Comparison of ENCODE assay signal across 12 cellular contexts in the genomic region with DNA sequence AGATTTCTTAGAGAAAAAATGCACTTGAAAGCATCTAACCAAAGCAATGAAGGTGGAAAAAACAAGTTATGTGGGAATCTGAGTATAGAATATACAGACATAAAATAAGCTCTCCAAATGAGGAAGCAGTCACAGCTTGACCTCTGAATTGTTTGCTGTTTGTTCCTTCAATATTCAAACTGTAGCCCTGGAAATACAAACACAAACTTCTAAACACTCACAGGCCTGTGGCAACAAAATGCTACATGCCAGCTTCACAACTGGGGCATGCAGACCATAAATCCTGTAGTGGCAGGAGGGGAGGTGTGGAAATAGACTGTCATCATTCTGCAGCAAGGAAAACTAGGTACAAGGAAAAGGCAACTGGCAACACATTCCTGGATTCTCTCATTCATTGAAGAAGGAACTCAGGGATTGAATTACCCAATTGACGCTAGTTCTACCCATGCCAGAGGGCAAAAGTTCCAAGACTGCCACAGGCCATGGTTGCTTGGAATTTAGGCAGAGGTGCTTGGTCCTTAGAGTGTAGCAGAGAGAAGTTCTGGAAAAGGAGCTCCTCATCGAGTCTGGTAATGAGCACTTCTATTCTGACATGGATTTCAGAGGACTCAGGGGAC.
DNase-seq lines count a peak whose midpoint lies in the region; ATAC-seq, FAIRE-seq and TF ChIP-seq lines count a peak whose summit lies in the region.
"Had no signal": no experiment of that assay in that cellular context is flagged by ENCODE, and none has a peak within 500 bp of the region (broad histone marks: within the 10 kb centered on the region; RNA-seq: fewer than 3 reads in every experiment).

No MANE protein-coding gene starts in this region.

- FAIRE-seq in H1 (lab: Jason Lieb, UNC), result no peak
- FAIRE-seq: GM18507 had no signal

- H3K27me3 ChIP-seq in H1 (replicated peaks in 1 of 4; ENCODE audit: control insufficient read depth in 3 of 4, extremely low read depth in 1 of 4, insufficient read depth in 3 of 4, low read length in 3 of 4), result no peaks in the 10 kb centered on the region
- H3K27me3 ChIP-seq: neural progenitor cell had no signal

- no peak overlapping the region for H4K8ac ChIP-seq in H1 (ENCODE audit: extremely low read depth, insufficient read depth, low read length)

- POLR2A ChIA-PET in H1 (lab: Charles Lee; ENCODE audit: partially characterized antibody), result interaction anchor here (1.3 kb wide), 1 partner anchor 19 kb away, joined by 3 read pairs; no protein-coding TSS in a partner anchor

- no peak overlapping the region for H3K14ac ChIP-seq in H1 (ENCODE audit: insufficient read length)

- no peak overlapping the region for H2BK5ac ChIP-seq in H1 (ENCODE audit: low read depth, low read length)

- H2BK15ac ChIP-seq in H1 (ENCODE audit: low read length), result no peak overlapping the region

- H2AK5ac ChIP-seq in H1 (ENCODE audit: low read depth, low read length), result no peak overlapping the region

- no peak overlapping the region for H3K56ac ChIP-seq in H1 (replicated peaks; ENCODE audit: insufficient read length, low read depth, low read length)

- no peaks in the 10 kb centered on the region for H3K9me3 ChIP-seq in H1 (ENCODE audit: insufficient read depth in 2 of 2, low read depth in 1 of 2, low read length in 1 of 2)

- no peaks in the 10 kb centered on the region for H4K20me1 ChIP-seq in H1 (replicated peaks in 1 of 2; ENCODE audit: control insufficient read depth in 1 of 2, insufficient read depth in 2 of 2, low read length in 2 of 2)

- peak; percentile 2 for DNase-seq in AG08395 (ENCODE audit: low spot score)
- DNase-seq in LHCN-M2 (ENCODE audit: low read depth), result peak; percentile 66
- DNase-seq in H1 (ENCODE audit: low read depth in 1 of 2, low spot score in 2 of 2), result no peak
- DNase-seq in myocyte (ENCODE audit: low read depth), result peak; percentile 71
- no peak for DNase-seq in activated CD4-positive, CD25-positive, alpha-beta regulatory T cell (lab: John Stamatoyannopoulos, UW)
- no peak for DNase-seq in NCI-H187 treated with DMSO at 0.1 percent for 48 hours (lab: John Stamatoyannopoulos, UW)
- no peak for DNase-seq in middle frontal gyrus (ENCODE audit: extremely low spot score, low spot score)
- DNase-seq: CD8-positive, alpha-beta T cell; GOT3 had no signal

- TF ChIP-seq EP300 in H1 (IDR thresholded peaks at IDR 0.05; ENCODE audit: borderline replicate concordance in 1 of 2, low read depth in 2 of 2, low read length in 2 of 2), result no peak

- WGBS in H1 (ENCODE audit: extremely low coverage in 1 of 2, insufficient coverage in 1 of 2, insufficient read length in 1 of 2, insufficient replicate concordance in 2 of 2, low coverage in 1 of 2, low lambda C conversion rate in 2 of 2, missing lambda C conversion rate in 1 of 2), 2 experiments, result 92% methylated on average over 2 of the region's 2 CpGs; no CpG with 5 or more reads in 1 of the 2 experiments

- H4K91ac ChIP-seq in H1 (replicated peaks; ENCODE audit: insufficient read length, low read length), result no peak overlapping the region

- TF ChIP-seq CTCF in H1 (IDR thresholded peaks at IDR 0.05; ENCODE audit: control extremely low read depth in 1 of 3, insufficient read depth in 1 of 3, low read depth in 1 of 3, low read length in 3 of 3), result no peak

- no peak overlapping the region for H3K18ac ChIP-seq in H1 (ENCODE audit: extremely low read depth, low read length)

- no peak overlapping the region for H2BK20ac ChIP-seq in H1 (ENCODE audit: low read length)

- no peak overlapping the region for H3K4me3 ChIP-seq in H1 (ENCODE audit: extremely low read depth in 1 of 4, insufficient read depth in 2 of 4, low read depth in 3 of 4, low read length in 4 of 4)
- H3K4me3 ChIP-seq: neural progenitor cell had no signal

- peaks cover 0 to 5% (median 0%) of the 10 kb centered on the region in 4 experiments; a peak in 2 of 7 replicates for H3K4me1 ChIP-seq in H1 (replicated peaks in 1 of 4; ENCODE audit: control insufficient read depth in 3 of 4, insufficient read depth in 4 of 4, low read length in 3 of 4)

- H2AFZ ChIP-seq in H1 (ENCODE audit: low read length), result 0 out of 2 replicates have a peak overlapping the region, but pooled peaks have one; percentile 51
- H2AFZ ChIP-seq: neural progenitor cell had no signal

- no peaks in the 10 kb centered on the region for H3K36me3 ChIP-seq in H1 (ENCODE audit: control insufficient read depth in 2 of 4, insufficient read depth in 4 of 4, low read length in 3 of 4)
- H3K36me3 ChIP-seq: neural progenitor cell had no signal

- no peak for TF ChIP-seq POLR2A in H1 (IDR thresholded peaks at IDR 0.05; ENCODE audit: control extremely low read depth in 1 of 2, low read depth in 2 of 2, low read length in 2 of 2)

- H2BK120ac ChIP-seq in H1 (replicated peaks; ENCODE audit: low read depth, low read length), result no peak overlapping the region

- no peak overlapping the region for H4K5ac ChIP-seq in H1 (ENCODE audit: insufficient read length, low read depth, low read length)

- H3K4ac ChIP-seq in H1 (replicated peaks; ENCODE audit: insufficient read length, low read depth, low read length), result no peak overlapping the region

- H3K9ac ChIP-seq in H1 (replicated peaks in 1 of 4; ENCODE audit: extremely low read depth in 1 of 4, low read depth in 3 of 4, low read length in 3 of 4), result no peak overlapping the region
- H3K9ac ChIP-seq: neural progenitor cell had no signal

- no peaks in the 10 kb centered on the region for H3K23me2 ChIP-seq in H1 (ENCODE audit: low read depth, low read length)

- CTCF ChIA-PET in H1 (lab: Charles Lee; ENCODE audit: partially characterized antibody), result interaction anchor here (1.2 to 1.4 kb wide), 4 partner anchors 9 to 117 kb away, joined by 3 to 5 read pairs (median 4); no protein-coding TSS in a partner anchor

- no peak overlapping the region for H3K27ac ChIP-seq in H1 (ENCODE audit: low read depth, low read length)
- H3K27ac ChIP-seq: neural progenitor cell had no signal

- no peaks in the 10 kb centered on the region for H3K79me2 ChIP-seq in H1 (ENCODE audit: control insufficient read depth in 1 of 2, insufficient read depth in 2 of 2, low read length in 2 of 2)

- H3K4me2 ChIP-seq in H1 (ENCODE audit: insufficient read depth in 1 of 2, low read depth in 2 of 2, low read length in 2 of 2), result no peak overlapping the region
- H3K4me2 ChIP-seq: neural progenitor cell had no signal

- ATAC-seq in GM19467 (IDR thresholded peaks at IDR 0.05; ENCODE audit: unreplicated experiment), result no peak
- ATAC-seq: CD8-positive, alpha-beta T cell had no signal

- no peaks in the 10 kb centered on the region for H3K79me1 ChIP-seq in H1 (ENCODE audit: low read depth, low read length)

- no peak for TF ChIP-seq RAD21 in H1 (IDR thresholded peaks at IDR 0.05 in 1 of 2, conservative IDR thresholded peaks at IDR 0.05 in 1 of 2; ENCODE audit: low read depth in 2 of 2, low read length in 2 of 2)

- no peak overlapping the region for H3K23ac ChIP-seq in H1 (ENCODE audit: insufficient read length)

- peak overlapping the region; percentile 80; the same call in 1 of the 2 replicates for H2BK12ac ChIP-seq in H1 (ENCODE audit: low read depth, low read length)

TF ChIP-seq in H1, 55 proteins besides CTCF, POLR2A, EP300 and RAD21:
- TF ChIP-seq CEBPB (IDR thresholded peaks at IDR 0.05; ENCODE audit: low read depth, low read length) (no peak), GABPA (IDR thresholded peaks at IDR 0.05; ENCODE audit: borderline replicate concordance, insufficient read depth, low read length) (no peak)

Comparison
In these comparisons a context has a peak if more than half of its experiments do, and no peak if none do; other contexts are left out.
1. DNase-seq: peak in AG08395 (single experiment), LHCN-M2 (single experiment) and myocyte (single experiment); none in H1 (0 of 2), activated CD4-positive, CD25-positive, alpha-beta regulatory T cell (0 of 4), NCI-H187 treated with DMSO at 0.1 percent for 48 hours (single experiment) and middle frontal gyrus (single experiment).